ENCODE assay signal across 18 cellular contexts in the genomic region with DNA sequence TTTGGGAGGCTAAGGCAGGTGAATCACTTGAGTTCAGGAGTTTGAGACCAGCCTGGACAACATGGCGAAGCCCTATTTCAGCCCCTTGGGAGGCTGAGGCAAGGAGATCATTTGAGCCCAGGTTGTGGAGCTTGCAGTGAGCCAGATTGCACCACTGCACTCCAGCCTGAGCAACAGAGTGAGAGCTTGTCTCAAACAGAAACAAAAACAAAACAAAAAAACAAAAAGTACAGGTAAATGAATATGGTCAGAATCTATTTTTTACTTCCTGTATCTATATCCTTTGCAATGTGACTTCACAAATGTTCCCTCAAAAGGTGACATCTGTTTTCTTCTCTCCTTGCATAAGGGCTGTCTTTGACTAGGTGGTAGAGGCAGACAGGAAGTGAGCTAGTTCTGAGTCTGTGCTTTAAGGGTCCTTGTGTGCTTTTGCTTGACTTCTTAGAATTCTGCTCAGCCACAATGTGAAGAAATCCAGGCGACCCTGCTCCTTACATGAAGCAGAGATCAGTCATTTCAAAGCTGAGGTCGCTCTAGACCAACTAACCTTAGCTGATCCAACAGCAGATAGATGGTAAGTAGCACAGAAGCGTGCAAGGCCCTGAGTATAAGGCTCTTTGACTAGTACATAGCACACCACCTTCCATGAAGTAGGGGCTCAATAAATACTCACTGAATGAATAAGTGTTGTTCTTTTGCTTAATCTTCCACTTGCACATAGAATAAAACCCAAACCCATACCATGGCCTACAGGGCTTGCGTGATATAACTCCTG.
A peak's percentile ranks its signal among the peaks of the same experiment; 100 is the strongest.
DNase-seq lines count a peak whose midpoint lies in the region; ATAC-seq and TF ChIP-seq lines count a peak whose summit lies in the region.
"Had no signal": no experiment of that assay in that cellular context is flagged by ENCODE, and none has a peak within 500 bp of the region (broad histone marks: within the 10 kb centered on the region; RNA-seq: fewer than 3 reads in every experiment).

No MANE protein-coding gene starts in this region.

- H3K79me2 ChIP-seq in smooth muscle cell (ENCODE audit: low read depth) = no peaks in the 10 kb centered on the region

- no peak for TF ChIP-seq CTCF in smooth muscle cell (IDR thresholded peaks at IDR 0.05; ENCODE audit: borderline replicate concordance, insufficient read depth, poor library complexity, severe bottlenecking)

- H3K4me1 ChIP-seq in neuronal stem cell (ENCODE audit: control insufficient read depth in 2 of 2, insufficient read depth in 1 of 2, low read depth in 1 of 2, low read length in 2 of 2) (no peaks in the 10 kb centered on the region), smooth muscle cell (ENCODE audit: low read depth) (no peaks in the 10 kb centered on the region)
- H3K4me1 ChIP-seq: BE2C, HAP-1 had no signal

- H2BK12ac ChIP-seq in neuronal stem cell (ENCODE audit: low read length) = no peak overlapping the region

- H2AFZ ChIP-seq in neuronal stem cell (ENCODE audit: low read length) (peak overlapping the region; percentile 39), smooth muscle cell (ENCODE audit: low read depth) (no peak overlapping the region)

- ATAC-seq in GM18867 (IDR thresholded peaks at IDR 0.05; ENCODE audit: unreplicated experiment) = peak; percentile 86
- ATAC-seq in GM21723 (IDR thresholded peaks at IDR 0.05; ENCODE audit: unreplicated experiment) = peak; percentile 83
- peak; percentile 70 for ATAC-seq in HG03432 (IDR thresholded peaks at IDR 0.05; ENCODE audit: unreplicated experiment)
- ATAC-seq in GM21360 (IDR thresholded peaks at IDR 0.05; ENCODE audit: unreplicated experiment) = no peak
- no peak for ATAC-seq in HG02970 (IDR thresholded peaks at IDR 0.05; ENCODE audit: low FRiP score, unreplicated experiment)
- no peak for ATAC-seq in GM21447 (IDR thresholded peaks at IDR 0.05; ENCODE audit: unreplicated experiment)

- no peak overlapping the region for H3K18ac ChIP-seq in neuronal stem cell (ENCODE audit: low read length)

- no peak overlapping the region for H3K27ac ChIP-seq in neuronal stem cell (replicated peaks; ENCODE audit: low read length)
- H3K27ac ChIP-seq in smooth muscle cell (ENCODE audit: low read depth) = no peak overlapping the region

- DNase-seq in neuronal stem cell (ENCODE audit: low spot score) = no peak
- no peak for DNase-seq in smooth muscle cell (lab: John Stamatoyannopoulos, UW; ENCODE audit: unreplicated experiment)
- DNase-seq: BE2C; CD4-positive, alpha-beta memory T cell; GF-D8; IMR-90; Kasumi-1; NCI-H1436; NCI-H2081; NCI-H510A treated with DMSO at 0.1 percent for 48 hours; SIG-M5 had no signal

- H3K4me3 ChIP-seq in neuronal stem cell (ENCODE audit: low read length in 2 of 2) = no peak overlapping the region
- no peak overlapping the region for H3K4me3 ChIP-seq in smooth muscle cell
- H3K4me3 ChIP-seq: HAP-1 had no signal

- H2BK5ac ChIP-seq in neuronal stem cell (ENCODE audit: low read length) = no peak overlapping the region

- H3K79me1 ChIP-seq in neuronal stem cell (ENCODE audit: low read depth, low read length) = no peaks in the 10 kb centered on the region

- H3K9ac ChIP-seq in neuronal stem cell (ENCODE audit: low read depth, low read length, poor library complexity) (no peak overlapping the region), smooth muscle cell (ENCODE audit: low read depth) (no peak overlapping the region)

- H2AK5ac ChIP-seq in neuronal stem cell (ENCODE audit: low read depth, low read length) = no peak overlapping the region

- H2BK120ac ChIP-seq in neuronal stem cell (ENCODE audit: low read depth, low read length) = no peak overlapping the region

- H2BK15ac ChIP-seq in neuronal stem cell (ENCODE audit: low read length) = no peak overlapping the region

- no peak overlapping the region for H3K4ac ChIP-seq in neuronal stem cell (ENCODE audit: low read length)

- no peaks in the 10 kb centered on the region for H3K27me3 ChIP-seq in neuronal stem cell (ENCODE audit: control insufficient read depth in 3 of 3, insufficient read depth in 3 of 3, low read depth in 1 of 3, low read length in 3 of 3)
- no peaks in the 10 kb centered on the region for H3K27me3 ChIP-seq in smooth muscle cell (ENCODE audit: low read depth)
- H3K27me3 ChIP-seq: BE2C had no signal

- no CpG with 5 or more reads among the region's 5 CpGs for WGBS in neuronal stem cell (ENCODE audit: extremely low coverage in 2 of 2, insufficient read length in 2 of 2, insufficient replicate concordance in 1 of 2), 2 donors
- 87% methylated on average over 5 of the region's 5 CpGs for whole genome bisulfite sequencing in smooth muscle cell (ENCODE audit: low lambda C conversion rate)

- H4K8ac ChIP-seq in neuronal stem cell (ENCODE audit: low read depth, low read length) = no peak overlapping the region

- H3K36me3 ChIP-seq in neuronal stem cell (replicated peaks in 1 of 2; ENCODE audit: control insufficient read depth in 2 of 2, insufficient read depth in 2 of 2, low read length in 2 of 2) (no peaks in the 10 kb centered on the region), smooth muscle cell (ENCODE audit: low read depth) (no peaks in the 10 kb centered on the region)
- H3K36me3 ChIP-seq: BE2C, HAP-1 had no signal

- H4K91ac ChIP-seq in neuronal stem cell (ENCODE audit: low read depth, low read length, poor library complexity) = no peak overlapping the region

- no peak overlapping the region for H3K4me2 ChIP-seq in neuronal stem cell (ENCODE audit: insufficient read depth, low read length, poor library complexity, severe bottlenecking)
- no peak overlapping the region for H3K4me2 ChIP-seq in smooth muscle cell

- H4K20me1 ChIP-seq in smooth muscle cell (ENCODE audit: low read depth) = no peaks in the 10 kb centered on the region

- H3F3A ChIP-seq in smooth muscle cell (ENCODE audit: low read depth) = no peaks in the 10 kb centered on the region

- no peak overlapping the region for H3K14ac ChIP-seq in neuronal stem cell (ENCODE audit: low read length)

- no peak overlapping the region for H3K23ac ChIP-seq in neuronal stem cell (ENCODE audit: low read depth, low read length, poor library complexity)

- H3K9me3 ChIP-seq in neuronal stem cell (replicated peaks in 1 of 2; ENCODE audit: control insufficient read depth in 2 of 2, insufficient read depth in 1 of 2, low read depth in 1 of 2, low read length in 2 of 2) = no peaks in the 10 kb centered on the region
- H3K9me3 ChIP-seq in smooth muscle cell (replicated peaks; ENCODE audit: low read depth) = no peaks in the 10 kb centered on the region
- H3K9me3 ChIP-seq: BE2C, HAP-1 had no signal

Comparison
In these comparisons a context has a peak if more than half of its experiments do, and no peak if none do; other contexts are left out.
1. ATAC-seq: peak in GM18867 (single experiment), GM21723 (single experiment) and HG03432 (single experiment); none in GM21360 (single experiment), HG02970 (single experiment) and GM21447 (single experiment).